In the genomic region with DNA sequence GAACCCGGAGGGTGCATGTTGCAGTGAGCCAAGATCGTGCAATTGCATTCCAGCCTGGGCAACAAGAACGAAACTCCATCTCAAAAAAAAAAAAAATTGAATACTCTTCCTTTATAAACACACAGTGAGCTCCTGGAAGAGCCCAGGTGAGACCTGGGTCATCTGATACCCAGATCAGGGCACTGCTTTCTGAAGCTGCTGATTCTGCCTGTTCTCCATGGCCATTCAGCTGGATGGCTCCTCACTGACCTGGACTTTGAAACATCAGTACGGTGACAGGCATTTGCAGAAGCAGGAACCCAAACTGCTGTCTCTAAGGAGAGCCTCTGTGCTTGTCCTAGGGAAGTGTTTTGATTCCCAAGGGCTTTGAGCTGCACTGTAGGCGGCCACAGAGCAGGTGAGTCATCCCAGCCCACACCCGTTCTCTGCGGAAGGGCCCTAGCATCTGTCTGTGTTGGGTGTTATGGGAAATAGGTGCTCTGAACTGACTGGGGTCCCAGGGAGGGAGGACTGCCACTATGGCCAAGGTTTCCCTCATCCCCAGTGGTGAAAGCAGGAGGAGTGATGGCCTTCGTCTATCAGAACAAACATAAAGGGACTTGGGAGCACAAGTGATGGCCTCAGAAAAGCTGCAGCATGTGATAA, we compare ENCODE assay signal across 1 cellular context.
TF ChIP-seq lines count a peak whose summit lies in the region.

No MANE protein-coding gene starts in this region.

TF ChIP-seq in K562, 482 proteins besides CTCF, POLR2A, EP300 and RAD21 (continued from another document):
- TF ChIP-seq JUND (IDR thresholded peaks at IDR 0.05; ENCODE audit: borderline replicate concordance, low read depth, low read length), result peak; percentile 83
- peak; percentile 76; the same call in 1 of the 3 replicates for TF ChIP-seq JUND (tag; IDR thresholded peaks at IDR 0.05; ENCODE audit: borderline replicate concordance, low read depth, low read length)
- TF ChIP-seq, protein P1, sequence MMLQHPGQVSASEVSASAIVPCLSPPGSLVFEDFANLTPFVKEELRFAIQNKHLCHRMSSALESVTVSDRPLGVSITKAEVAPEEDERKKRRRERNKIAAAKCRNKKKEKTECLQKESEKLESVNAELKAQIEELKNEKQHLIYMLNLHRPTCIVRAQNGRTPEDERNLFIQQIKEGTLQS (IDR thresholded peaks at IDR 0.05), result peak; percentile 77
- TF ChIP-seq, protein P1 (CRISPR knock-in tag; conservative IDR thresholded peaks at IDR 0.05), result no peak
- TF ChIP-seq RCOR1 (IDR thresholded peaks at IDR 0.05; ENCODE audit: borderline replicate concordance in 1 of 2, low read depth in 2 of 2, low read length in 2 of 2), result peak in 1 of 2 experiments; percentile 12; a peak in 1 of 4 replicates
- TF ChIP-seq ZFP30 (CRISPR knock-in tag; IDR thresholded peaks at IDR 0.05; ENCODE audit: borderline replicate concordance), result no peak
